ENCODE assay signal across 8 cellular contexts in the genomic region with DNA sequence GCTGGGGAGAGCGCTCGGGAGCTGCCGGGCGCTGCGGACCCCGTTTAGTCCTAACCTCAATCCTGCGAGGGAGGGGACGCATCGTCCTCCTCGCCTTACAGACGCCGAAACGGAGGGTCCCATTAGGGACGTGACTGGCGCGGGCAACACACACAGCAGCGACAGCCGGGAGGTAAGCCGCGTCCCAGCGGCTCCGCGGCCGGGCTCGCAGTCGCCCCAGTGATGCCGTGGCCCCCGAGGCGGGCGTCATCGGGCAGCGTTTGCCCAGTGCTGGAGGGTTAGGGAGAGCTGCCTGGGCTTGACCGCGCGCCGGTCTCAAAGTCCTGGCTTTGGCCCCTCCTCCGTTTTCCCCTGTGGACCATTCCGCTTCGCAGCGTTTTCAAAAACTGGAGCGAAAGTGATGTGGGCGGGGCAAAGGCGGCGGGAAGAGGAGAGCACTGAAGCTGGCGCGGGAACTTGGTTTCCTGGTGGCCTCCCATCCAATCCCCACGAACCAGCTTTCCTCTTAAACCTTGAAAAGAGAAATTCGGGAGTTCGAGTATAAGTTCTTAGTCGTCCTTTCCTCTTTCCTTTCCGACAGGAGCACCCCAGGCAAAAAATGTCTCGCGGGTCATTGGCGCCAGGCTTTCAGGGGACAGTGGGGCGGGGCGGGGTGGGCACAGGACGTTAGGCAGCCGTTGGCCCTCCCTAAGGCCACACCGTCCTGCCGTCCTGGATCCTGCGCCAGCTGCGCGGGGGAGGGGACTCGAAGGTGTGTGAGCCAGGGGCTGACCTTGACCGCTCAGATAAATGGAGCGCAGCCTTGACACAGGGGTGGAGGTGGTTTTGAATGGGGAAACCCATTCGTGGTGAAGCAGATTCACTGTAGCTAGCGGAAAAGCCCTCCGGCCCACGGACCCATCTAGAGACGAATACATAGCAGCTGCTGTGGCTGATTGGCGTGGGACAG. TPM values are rescaled to one million over a fixed set of nuclear protein-coding genes. Genes with fewer than 3 reads are reported as not detected.
A peak's percentile ranks its signal among the peaks of the same experiment; 100 is the strongest.
DNase-seq lines count a peak whose midpoint lies in the region; ATAC-seq, FAIRE-seq and TF ChIP-seq lines count a peak whose summit lies in the region.

No MANE protein-coding gene starts in this region.

- H4K20me1 ChIP-seq in K562 (replicated peaks; ENCODE audit: control insufficient read depth, insufficient read depth, low read length), result no peaks in the 10 kb centered on the region

- CTCF ChIA-PET in K562 (lab: Yijun Ruan, JAX; ENCODE audit: low intra/inter-chr PET ratio), result no interaction called here

- peak overlapping the region; percentile 93 for H3K4me3 ChIP-seq in K562

- peaks cover 19 to 27% of the 10 kb centered on the region in 2 experiments; a peak in 4 of 5 replicates for H3K4me1 ChIP-seq in K562 (replicated peaks in 1 of 2; ENCODE audit: control insufficient read depth in 2 of 2, insufficient read depth in 2 of 2, low read length in 2 of 2)

- H3K9ac ChIP-seq in K562 (ENCODE audit: insufficient read depth in 1 of 2, low read depth in 2 of 2, low read length in 2 of 2), result peak overlapping the region; percentile 90 to 100

- H2AFZ ChIP-seq in K562 (ENCODE audit: low read depth, low read length), result peak overlapping the region; percentile 93

- TF ChIP-seq POLR2A in GM18505 (IDR thresholded peaks at IDR 0.05; ENCODE audit: borderline replicate concordance, extremely low read depth, insufficient read depth, insufficient read length) (peak; percentile 71), K562 (conservative IDR thresholded peaks at IDR 0.05) (peak; percentile 95)

- intact Hi-C loops in K562 (cut with micrococcal nuclease), result loop anchor here (2.0 kb wide), 1 partner anchor 33 kb away; no protein-coding TSS in a partner anchor

- no peak for TF ChIP-seq CTCF in K562 (IDR thresholded peaks at IDR 0.05 in 2 of 3, conservative IDR thresholded peaks at IDR 0.05 in 1 of 3; ENCODE audit: insufficient read depth in 2 of 3, low read depth in 1 of 3, low read length in 3 of 3)

- H3K79me2 ChIP-seq in K562 (ENCODE audit: control insufficient read depth, insufficient read depth, low read length), result peaks cover 78% of the 10 kb centered on the region

- H3K9me1 ChIP-seq in K562 (ENCODE audit: control insufficient read depth, insufficient read depth, low read length), result no peaks in the 10 kb centered on the region

- BruUV-seq in K562 (replicated peaks; lab: Mats Ljungman, UMichigan), result TSS peak; percentile 41

- H3K36me3 ChIP-seq in K562 (ENCODE audit: control insufficient read depth, insufficient read depth, low read length), result peaks cover 36% of the 10 kb centered on the region

- peak; percentile 87 for FAIRE-seq in K562 (lab: Jason Lieb, UNC)

- H3K4me2 ChIP-seq in K562 (ENCODE audit: insufficient read depth, low read length), result peak overlapping the region; percentile 96

- peak overlapping the region; percentile 96 for H3K27ac ChIP-seq in K562 (ENCODE audit: extremely low read depth, low read depth, low read length)

- TF ChIP-seq RAD21 in K562 (CRISPR knock-in tag; conservative IDR thresholded peaks at IDR 0.05 in 1 of 2, IDR thresholded peaks at IDR 0.05 in 1 of 2), result no peak

- POLR2A ChIA-PET in K562 (lab: Yijun Ruan, JAX), result interaction anchor here (0.5 to 3.4 kb wide), 29 partner anchors 9 to 1839 kb away, joined by 3 to 19 read pairs (median 4); a partner anchor contains a TSS

- ATAC-seq in GM18505 (IDR thresholded peaks at IDR 0.05; ENCODE audit: unreplicated experiment) (peak; percentile 53), HG02885 (IDR thresholded peaks at IDR 0.05; ENCODE audit: poor library complexity, unreplicated experiment) (peak; percentile 66), K562 (peak; percentile 89)

- no peaks in the 10 kb centered on the region for H3K27me3 ChIP-seq in K562 (ENCODE audit: control insufficient read depth in 2 of 2, insufficient read depth in 2 of 2, low read length in 2 of 2)

- TF ChIP-seq EP300 in K562 (IDR thresholded peaks at IDR 0.05; ENCODE audit: low read length), result 0 out of 2 replicates have a peak, but pooled peaks have one; percentile 5

- 1% methylated on average over 59 of the region's 72 CpGs for WGBS in K562 (ENCODE audit: insufficient coverage, low coverage, missing lambda C conversion rate)

- H3K9me3 ChIP-seq in K562 (replicated peaks; ENCODE audit: control insufficient read depth, insufficient read depth, low read depth, low read length), result peaks cover 10% of the 10 kb centered on the region; the same call in 1 of the 2 replicates

- DNase-seq in 8988T, result peak; percentile 83
- peak; percentile 85 for DNase-seq in NCI-H1436 treated with DMSO at 0.1 percent for 48 hours (lab: John Stamatoyannopoulos, UW)
- DNase-seq in T-helper 1 cell, result peak in 3 of 5 donors; percentile 17 to 85 (median 34)
- DNase-seq in K562 (ENCODE audit: extremely low read depth in 1 of 4, low spot score in 3 of 4), result peak; percentile 83 to 98 (median 87)
- peak; percentile 73 for DNase-seq in iPS DF 19.7 (ENCODE audit: low read depth, low spot score)
- DNase-seq in retina, result peak; percentile 96

- in situ Hi-C loops in K562 (cut with MboI), result no loop called here

TF ChIP-seq in K562, 482 proteins besides CTCF, POLR2A, EP300 and RAD21 (continues in another document):
- 0 out of 2 replicates have a peak, but pooled peaks have one; percentile 74 for TF ChIP-seq RBM14 (IDR thresholded peaks at IDR 0.05; ENCODE audit: borderline replicate concordance, insufficient read depth, low read depth, low read length)
- peak; percentile 90 for TF ChIP-seq FOXM1 (IDR thresholded peaks at IDR 0.05; ENCODE audit: low read depth)
- no peak for TF ChIP-seq FOXM1 (CRISPR knock-in tag; IDR thresholded peaks at IDR 0.05; ENCODE audit: low read depth)
- 0 out of 2 replicates have a peak, but pooled peaks have one; percentile 16 for TF ChIP-seq SMARCA4 (IDR thresholded peaks at IDR 0.05)
- no peak for TF ChIP-seq MAFK (IDR thresholded peaks at IDR 0.05; ENCODE audit: low read length)

RNA-seq across cellular contexts. Expression of a gene that starts 0.8 kb away (rescaled TPM):
- total RNA-seq in K562 (2011; cell fraction: chromatin; rRNA removed; ENCODE audit: low replicate concordance), result 56.4 and 67.1 TPM in 2 replicates
- total RNA-seq in K562 (2011; cell fraction: nucleolus; rRNA removed), result 67.0 and 72.2 TPM in 2 replicates
- 71.0 and 81.6 TPM in 2 replicates for total RNA-seq in K562 (2011; cell fraction: nucleoplasm; rRNA removed)
- total RNA-seq in K562 (2014; rRNA removed) (137 and 138 TPM in 2 replicates), K562 (2014; rRNA removed; fragmentation: Illumina TruSeq; extraction: Trizol) (69.1 and 72.4 TPM in 2 replicates), K562 (2015; rRNA removed; fragmentation: Illumina TruSeq; extraction: Trizol) (83.4 and 88.8 TPM in 2 replicates), K562 (2021) (292 and 305 TPM in 2 replicates)
- polyA plus RNA-seq in K562 (2011; rRNA removed) (276 and 390 TPM in 2 replicates), K562 (2014; fragmentation: Illumina TruSeq; extraction: Trizol) (381 and 409 TPM in 2 replicates), K562 (2014; fragmentation: Nextera tagmentation; extraction: Ambion mirVana) (100 to 1,000 TPM; 168 to 175 TPM), K562 (2014; rRNA removed) (302 and 311 TPM in 2 replicates)
- 377 and 398 TPM in 2 replicates for polyA plus RNA-seq in K562 (2011; cell fraction: cytosol; rRNA removed)
- 188 and 221 TPM in 2 replicates for polyA plus RNA-seq in K562 (2011; cell fraction: nucleus; rRNA removed)
- polyA plus RNA-seq in K562 (2012), result 259 and 356 TPM in 2 replicates
- polyA minus RNA-seq in K562 (2011; rRNA and poly(A)+ RNA removed), result 346 and 403 TPM in 2 replicates
- polyA minus RNA-seq in K562 (2011; cell fraction: cytosol; rRNA and poly(A)+ RNA removed), result 213 and 291 TPM in 2 replicates
- 40.8 and 82.9 TPM in 2 replicates for polyA minus RNA-seq in K562 (2011; cell fraction: nucleus; rRNA and poly(A)+ RNA removed)

RNA-seq across cellular contexts. Expression of a gene that starts 54.2 kb away (rescaled TPM):
- 450 and 471 TPM in 2 replicates for total RNA-seq in K562 (2011; cell fraction: chromatin; rRNA removed; ENCODE audit: low replicate concordance)
- 248 and 273 TPM in 2 replicates for total RNA-seq in K562 (2011; cell fraction: nucleolus; rRNA removed)
- 343 and 442 TPM in 2 replicates for total RNA-seq in K562 (2011; cell fraction: nucleoplasm; rRNA removed)
- total RNA-seq in K562 (2014; rRNA removed), result 36.0 and 42.2 TPM in 2 replicates
- 48.0 and 49.8 TPM in 2 replicates for total RNA-seq in K562 (2014; rRNA removed; fragmentation: Illumina TruSeq; extraction: Trizol)
- 40.5 and 44.5 TPM in 2 replicates for total RNA-seq in K562 (2015; rRNA removed; fragmentation: Illumina TruSeq; extraction: Trizol)
- total RNA-seq in K562 (2021), result 60.0 and 66.4 TPM in 2 replicates
- polyA plus RNA-seq in K562 (2011; rRNA removed), result 46.5 and 50.9 TPM in 2 replicates
- polyA plus RNA-seq in K562 (2011; cell fraction: cytosol; rRNA removed), result 18.7 and 22.2 TPM in 2 replicates
- 202 and 262 TPM in 2 replicates for polyA plus RNA-seq in K562 (2011; cell fraction: nucleus; rRNA removed)
- polyA plus RNA-seq in K562 (2012), result 37.6 and 66.2 TPM in 2 replicates
- polyA plus RNA-seq in K562 (2014; fragmentation: Illumina TruSeq; extraction: Trizol), result 49.4 and 57.3 TPM in 2 replicates
- 10 to 100 TPM; 15.5 to 20.0 TPM for polyA plus RNA-seq in K562 (2014; fragmentation: Nextera tagmentation; extraction: Ambion mirVana)
- 54.0 and 60.1 TPM in 2 replicates for polyA plus RNA-seq in K562 (2014; rRNA removed)
- polyA minus RNA-seq in K562 (2011; rRNA and poly(A)+ RNA removed), result 74.8 and 77.4 TPM in 2 replicates
- 26.4 and 36.0 TPM in 2 replicates for polyA minus RNA-seq in K562 (2011; cell fraction: cytosol; rRNA and poly(A)+ RNA removed)
- polyA minus RNA-seq in K562 (2011; cell fraction: nucleus; rRNA and poly(A)+ RNA removed), result 100 and 101 TPM in 2 replicates

Comparison
In these comparisons a context has a peak if more than half of its experiments do, and no peak if none do; other contexts are left out.
1. Peak in every context shown above with its lines: DNase-seq, ATAC-seq, H3K4me3 ChIP-seq and H3K27ac ChIP-seq.
2. DNase-seq: peak in every context shown above with its lines; median percentile 96 in retina; 87 in K562; 85 in NCI-H1436 treated with DMSO at 0.1 percent for 48 hours; 83 in 8988T; 73 in iPS DF 19.7; 34 in T-helper 1 cell.